Comparison of ENCODE assay signal across 14 cellular contexts in genomic region chr16:50878536-50878935, GRCh38.
A peak's percentile ranks its signal among the peaks of the same experiment; 100 is the strongest.
DNase-seq lines count a peak whose midpoint lies in the region; ATAC-seq, FAIRE-seq and TF ChIP-seq lines count a peak whose summit lies in the region.
"Had no signal": no experiment of that assay in that cellular context is flagged by ENCODE, and none has a peak within 500 bp of the region (broad histone marks: within the 10 kb centered on the region; RNA-seq: fewer than 3 reads in every experiment).

No MANE protein-coding gene starts in this region.

- H3K9ac ChIP-seq in ES-I3 (ENCODE audit: low read depth, low read length) (peak overlapping the region; percentile 66; the same call in 1 of the 2 replicates), kidney (ENCODE audit: low read length in 2 of 2) (no peak overlapping the region)
- H3K9ac ChIP-seq: BLaER1 had no signal

- no peak for TF ChIP-seq CTCF in WERI-Rb-1 (IDR thresholded peaks at IDR 0.05; ENCODE audit: low read depth, low read length)
- no peak for TF ChIP-seq CTCF in kidney (IDR thresholded peaks at IDR 0.05; ENCODE audit: borderline replicate concordance, extremely low read depth, insufficient read depth)

- H3K9me3 ChIP-seq in ES-I3 (ENCODE audit: control insufficient read depth, insufficient read depth, low read length) (no peaks in the 10 kb centered on the region), WERI-Rb-1 (ENCODE audit: severe bottlenecking) (no peaks in the 10 kb centered on the region), kidney (ENCODE audit: control insufficient read depth in 1 of 2, low read length in 2 of 2) (no peaks in the 10 kb centered on the region)

- intact Hi-C loops in kidney (cut with DNase I) (no loop called here), head of caudate nucleus (cut with DNase I) (no loop called here)

- no peak for FAIRE-seq in kidney (lab: Jason Lieb, UNC)

- ATAC-seq in GM19397 (IDR thresholded peaks at IDR 0.05; ENCODE audit: unreplicated experiment) = no peak

- H3K4me1 ChIP-seq in ES-I3 (ENCODE audit: insufficient read depth, low read length) (no peaks in the 10 kb centered on the region), kidney (ENCODE audit: control insufficient read depth in 1 of 2, insufficient read depth in 1 of 2, low read depth in 1 of 2, low read length in 2 of 2) (no peaks in the 10 kb centered on the region)

- peak overlapping the region; percentile 92 for H3K27ac ChIP-seq in WERI-Rb-1
- no peak overlapping the region for H3K27ac ChIP-seq in kidney (ENCODE audit: low read depth in 2 of 2, low read length in 2 of 2)
- peak overlapping the region; percentile 32 for H3K27ac ChIP-seq in substantia nigra (ENCODE audit: low read depth, low read length, poor library complexity, severe bottlenecking)
- H3K27ac ChIP-seq: BLaER1 had no signal

- peak; percentile 35 for DNase-seq in WERI-Rb-1
- no peak for DNase-seq in kidney
- DNase-seq in substantia nigra (lab: John Stamatoyannopoulos, UW) = no peak
- no peak for DNase-seq in activated CD4-positive, CD25-positive, alpha-beta regulatory T cell (lab: John Stamatoyannopoulos, UW)
- DNase-seq in head of caudate nucleus = no peak
- DNase-seq: 8988T; CD4-positive, alpha-beta memory T cell; DMS79; GF-D8; GOT3; HFFc6 had no signal

- H3K36me3 ChIP-seq in ES-I3 (ENCODE audit: insufficient read depth, low read length) (no peaks in the 10 kb centered on the region), WERI-Rb-1 (no peaks in the 10 kb centered on the region), kidney (ENCODE audit: control insufficient read depth in 1 of 2, insufficient read depth in 2 of 2, low read length in 2 of 2) (no peaks in the 10 kb centered on the region)
- H3K36me3 ChIP-seq: BLaER1 had no signal

- H3K4me3 ChIP-seq in WERI-Rb-1 (ENCODE audit: low read depth, low read length) (peak overlapping the region; percentile 54), kidney (ENCODE audit: low read length in 2 of 2) (peak overlapping the region; percentile 18 to 42)
- H3K4me3 ChIP-seq: BLaER1 had no signal

- H3K27me3 ChIP-seq in WERI-Rb-1 (ENCODE audit: insufficient read depth, low read depth, severe bottlenecking) = no peaks in the 10 kb centered on the region
- H3K27me3 ChIP-seq: BLaER1 had no signal

Comparison
In these comparisons a context has a peak if more than half of its experiments do, and no peak if none do; other contexts are left out.
1. H3K27ac ChIP-seq: peak in WERI-Rb-1 (single experiment) and substantia nigra (single experiment); none in kidney (0 of 2).